ENCODE assay signal across 22 cellular contexts in the genomic region with DNA sequence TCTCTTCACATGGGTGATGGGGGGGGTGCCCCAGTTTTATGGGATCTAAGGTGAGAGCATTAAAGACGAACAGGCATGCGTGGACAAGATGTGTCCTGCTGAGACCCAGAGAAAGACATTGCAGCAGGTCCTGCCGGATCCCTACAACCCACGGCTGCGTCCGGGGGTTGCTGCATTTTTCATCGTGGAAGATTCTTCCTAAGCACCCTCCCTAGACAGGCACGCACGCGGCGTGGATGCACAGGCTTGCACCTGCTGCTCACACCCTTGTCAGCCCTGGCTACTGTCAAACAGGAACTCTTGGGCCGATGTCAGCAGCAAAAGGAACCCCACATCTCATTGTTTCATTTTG.
"Had no signal": no experiment of that assay in that cellular context is flagged by ENCODE, and none has a peak within 500 bp of the region (broad histone marks: within the 10 kb centered on the region; RNA-seq: fewer than 3 reads in every experiment).

No MANE protein-coding gene starts in this region.

- H3K36me3 ChIP-seq: left lung, thoracic aorta, upper lobe of left lung, WERI-Rb-1 had no signal

- H3K79me2 ChIP-seq: hepatocyte had no signal

- H3K9me3 ChIP-seq: thoracic aorta had no signal

- H3K4me1 ChIP-seq: left lung, upper lobe of left lung had no signal

- DNase-seq: activated CD4-positive, alpha-beta T cell treated with anti-CD3 and anti-CD28 coated beads, Interleukin-2, amount 10 ng/mL, durations not matched to agents 7 days and 5 days; activated CD4-positive, CD25-positive, alpha-beta regulatory T cell treated with anti-CD3 and anti-CD28 coated beads, Interleukin-2, amount 50 U/mL, for 72 hours; activated CD8-positive, alpha-beta T cell treated with anti-CD3 and anti-CD28 coated beads, Interleukin-2, amount 10 ng/mL, durations not matched to agents 7 days and 5 days; activated naive CD4-positive, alpha-beta T cell; central memory CD4-positive, alpha-beta T cell; effector memory CD4-positive, alpha-beta T cell; glutamatergic neuron; immature natural killer cell; kidney glomerular epithelial cell; midbrain; nucleus accumbens; stimulated activated CD4-positive, alpha-beta T cell treated with anti-CD3 and anti-CD28 coated beads, Interleukin-4, amount 100 ng/mL, for 1 hour; stimulated activated naive CD4-positive, alpha-beta T cell; T-helper 1 cell; WERI-Rb-1 had no signal

- ATAC-seq: activated CD8-positive, alpha-beta T cell treated with anti-CD3 and anti-CD28 coated beads, Interleukin-2, amount 10 ng/mL, durations not matched to agents 7 days and 5 days; activated T-helper 17 cell treated with anti-CD3 and anti-CD28 coated beads, Interleukin-2, amount 50 U/mL, for 72 hours; esophagus mucosa; natural killer cell treated with Interleukin-12 subunit alpha and Interleukin-12 subunit beta and Interleukin-15 and Interleukin-18, amount 100 ng/mL, for 72 hours had no signal

- H3K27ac ChIP-seq: hepatocyte, left lung, thoracic aorta, upper lobe of left lung, WERI-Rb-1 had no signal

- H3K4me3 ChIP-seq: hepatocyte, left lung, thoracic aorta, upper lobe of left lung had no signal

- H3K27me3 ChIP-seq: hepatocyte, upper lobe of left lung had no signal
